ENCODE assay signal across 10 cellular contexts in genomic region chr6:106613590-106613989, GRCh38.
"Had no signal": no experiment of that assay in that cellular context is flagged by ENCODE, and none has a peak within 500 bp of the region (broad histone marks: within the 10 kb centered on the region; RNA-seq: fewer than 3 reads in every experiment).

No MANE protein-coding gene starts in this region.

- H3K27me3 Mint-ChIP-seq: stimulated activated naive CD8-positive, alpha-beta T cell treated with anti-CD3 and anti-CD28 coated beads, Interleukin-15, amount 100 ng/mL, for 72 hours had no signal

- ATAC-seq: activated CD8-positive, alpha-beta T cell treated with anti-CD3 and anti-CD28 coated beads, Interleukin-2, amount 10 ng/mL, durations not matched to agents 7 days and 5 days; left lung had no signal

- H3K27me3 ChIP-seq: esophagus muscularis mucosa, left lung, testis had no signal

- H3K4me3 ChIP-seq: esophagus muscularis mucosa, left lung, testis had no signal

- H3K4me3 Mint-ChIP-seq: activated CD8-positive, alpha-beta T cell treated with anti-CD3 and anti-CD28 coated beads, Interleukin-2, amount 10 ng/mL, durations not matched to agents 7 days and 5 days; stimulated activated naive CD8-positive, alpha-beta T cell treated with anti-CD3 and anti-CD28 coated beads, Interleukin-15, amount 100 ng/mL, for 72 hours had no signal

- H3K9me3 ChIP-seq: esophagus muscularis mucosa, left lung, testis had no signal

- H3K4me1 ChIP-seq: esophagus muscularis mucosa, left lung, testis had no signal

- DNase-seq: activated CD4-positive, alpha-beta T cell treated with anti-CD3 and anti-CD28 coated beads for 1 hour; activated CD8-positive, alpha-beta T cell treated with anti-CD3 and anti-CD28 coated beads, Interleukin-2, amount 10 ng/mL, durations not matched to agents 7 days and 5 days; glutamatergic neuron; left lung; mesenchymal stem cell; stimulated activated CD4-positive, alpha-beta T cell treated with anti-CD3 and anti-CD28 coated beads, Interleukin-12 subunit alpha, Interleukin-12 subunit beta, amount 100 ng/mL, for 4 hours; stimulated activated CD4-positive, alpha-beta T cell treated with anti-CD3 and anti-CD28 coated beads, Interleukin-2, amount 100 ng/mL, for 48 hours; stimulated activated naive CD8-positive, alpha-beta T cell treated with anti-CD3 and anti-CD28 coated beads, Interleukin-15, amount 100 ng/mL, for 72 hours; testis had no signal

- H3K27ac ChIP-seq: esophagus muscularis mucosa, left lung, testis had no signal

- H3K9me3 Mint-ChIP-seq: stimulated activated naive CD8-positive, alpha-beta T cell treated with anti-CD3 and anti-CD28 coated beads, Interleukin-15, amount 100 ng/mL, for 72 hours had no signal
